In genomic region chr5:87094833-87095232, GRCh38 we compare ENCODE assay signal across 32 cellular contexts.
"Had no signal": no experiment of that assay in that cellular context is flagged by ENCODE, and none has a peak within 500 bp of the region (broad histone marks: within the 10 kb centered on the region; RNA-seq: fewer than 3 reads in every experiment).

No MANE protein-coding gene starts in this region.

- ATAC-seq: Panc1, Right ventricle myocardium inferior, SK-N-SH treated with all-trans-retinoic acid at 6 μM for 48 hours had no signal

- FAIRE-seq: RCC 7860 had no signal

- H3K4me3 ChIP-seq: MG63, PC-9, SJCRH30, SK-N-MC had no signal

- H3K4me1 ChIP-seq: SJCRH30 had no signal

- H3K36me3 ChIP-seq: MG63, SJCRH30 had no signal

- H3K27ac ChIP-seq: PC-9, RWPE1, SJCRH30, SK-N-MC had no signal

- DNase-seq: Kasumi-1, KG1, MG63, NCI-H1048, NCI-H1092 treated with DMSO at 0.1 percent for 48 hours, NCI-H1105 treated with DMSO at 0.1 percent for 48 hours, NCI-H1417, NCI-H1436, NCI-H146, NCI-H1694, NCI-H187, NCI-H1930, NCI-H2029 treated with DMSO at 0.1 percent for 48 hours, NCI-H2081 treated with DMSO at 0.1 percent for 48 hours, NCI-H2107, NCI-H2171, NCI-H226, NCI-H446 treated with DMSO at 0.1 percent for 48 hours, NCI-H510A, NCI-H526, NCI-H69, NCI-H748 treated with DMSO at 0.1 percent for 48 hours, PC-9, SHP77, SIG-M5, SJCRH30 had no signal

- H3K27me3 ChIP-seq: MG63, SJCRH30 had no signal
